Comparison of ENCODE assay signal across 1 cellular context in the genomic region with DNA sequence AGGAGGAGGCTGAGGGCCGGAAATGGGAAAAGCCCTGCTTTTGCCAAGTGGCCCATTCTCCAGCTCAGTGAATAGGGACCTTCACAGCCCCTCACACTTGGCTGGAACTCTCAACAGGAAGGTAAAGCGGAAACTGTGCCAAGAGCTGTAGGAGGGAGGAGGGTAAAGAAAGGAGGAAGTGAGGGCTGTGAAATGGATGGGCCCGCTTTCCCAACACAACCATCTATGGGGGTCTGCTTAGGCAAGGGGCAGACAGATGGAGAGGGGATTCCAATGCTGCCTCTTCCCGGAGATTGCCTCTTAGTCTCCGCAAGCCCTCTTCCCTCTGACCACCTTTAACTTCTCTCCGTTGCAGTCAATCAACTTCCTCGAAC.
TF ChIP-seq lines count a peak whose summit lies in the region.

No MANE protein-coding gene starts in this region.

TF ChIP-seq in H1, 55 proteins besides CTCF, POLR2A, EP300 and RAD21:
- TF ChIP-seq SIRT6 (IDR thresholded peaks at IDR 0.05; ENCODE audit: low read length), result no peak
- no peak for TF ChIP-seq SP2 (IDR thresholded peaks at IDR 0.05; ENCODE audit: low read length)
- TF ChIP-seq CHD1 (IDR thresholded peaks at IDR 0.05; ENCODE audit: low read depth, low read length), result no peak
- TF ChIP-seq JUN (IDR thresholded peaks at IDR 0.05; ENCODE audit: low read depth, low read length), result no peak
- no peak for TF ChIP-seq POLR2AphosphoS5 (IDR thresholded peaks at IDR 0.05; ENCODE audit: low read depth, low read length)
- TF ChIP-seq BRCA1 (IDR thresholded peaks at IDR 0.05; ENCODE audit: low read depth, low read length), result no peak
